In the genomic region with DNA sequence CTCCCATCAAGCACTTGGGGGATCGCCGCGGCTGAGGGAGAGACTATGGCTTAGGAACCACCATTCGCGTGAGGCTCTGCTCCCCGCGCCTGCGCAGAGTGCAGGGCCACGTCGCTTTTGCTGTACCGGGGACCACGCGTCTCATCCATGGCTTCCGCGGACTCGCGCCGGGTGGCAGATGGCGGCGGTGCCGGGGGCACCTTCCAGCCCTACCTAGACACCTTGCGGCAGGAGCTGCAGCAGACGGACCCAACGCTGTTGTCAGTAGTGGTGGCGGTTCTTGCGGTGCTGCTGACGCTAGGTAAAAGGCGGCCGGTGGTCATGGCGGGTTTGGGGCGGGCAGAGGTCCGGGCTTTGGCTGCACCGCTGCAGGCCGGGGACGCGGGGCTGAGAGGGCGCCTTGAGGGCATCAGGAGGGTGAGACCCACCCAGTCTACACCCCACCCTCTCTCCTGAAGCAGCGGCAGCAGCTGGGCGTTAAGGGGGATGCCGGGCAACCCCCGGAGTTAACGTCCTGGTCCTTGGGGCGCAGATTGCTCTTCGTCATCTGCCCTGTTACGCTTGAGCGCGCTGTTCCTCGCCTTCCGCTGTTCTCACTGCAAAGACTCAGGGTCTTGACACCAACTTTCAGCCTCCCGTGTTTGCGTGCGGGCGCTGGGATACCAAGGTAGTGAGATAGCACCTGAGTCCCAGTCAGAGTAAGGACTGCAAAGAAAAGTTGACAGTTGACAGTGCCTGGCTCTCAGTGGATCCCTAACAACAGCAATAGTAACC, we compare ENCODE assay signal across 8 cellular contexts. TPM values are rescaled to one million over a fixed set of nuclear protein-coding genes. Genes with fewer than 3 reads are reported as not detected.
A peak's percentile ranks its signal among the peaks of the same experiment; 100 is the strongest.
DNase-seq lines count a peak whose midpoint lies in the region; ATAC-seq and TF ChIP-seq lines count a peak whose summit lies in the region.

A gene with protein sequence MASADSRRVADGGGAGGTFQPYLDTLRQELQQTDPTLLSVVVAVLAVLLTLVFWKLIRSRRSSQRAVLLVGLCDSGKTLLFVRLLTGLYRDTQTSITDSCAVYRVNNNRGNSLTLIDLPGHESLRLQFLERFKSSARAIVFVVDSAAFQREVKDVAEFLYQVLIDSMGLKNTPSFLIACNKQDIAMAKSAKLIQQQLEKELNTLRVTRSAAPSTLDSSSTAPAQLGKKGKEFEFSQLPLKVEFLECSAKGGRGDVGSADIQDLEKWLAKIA (plus strand): TSS at position 114 of the 774 bp plus-strand sequence. CDS start 34 bp downstream, at position 148.

- peak within 1 kb of the TSS; percentile 41 for H3K27ac ChIP-seq in epithelial cell of prostate

- H3K4me1 ChIP-seq in mucosa of descending colon (ENCODE audit: low read depth), result no peaks in the 10 kb centered on the region

- H3K36me3 ChIP-seq in mucosa of descending colon (ENCODE audit: low read depth), result no peaks in the 10 kb centered on the region

- peaks cover 0 to 2% (median 0%) of the 10 kb centered on the region in 3 donors for H3K9me3 Mint-ChIP-seq in IgD-negative memory B cell

- no peaks in the 10 kb centered on the region for H3K27me3 Mint-ChIP-seq in IgD-negative memory B cell

- H3K4me3 Mint-ChIP-seq in IgD-negative memory B cell, result peak within 1 kb of the TSS; percentile 97 to 98 (median 97)

- TF ChIP-seq CTCF in mucosa of descending colon (IDR thresholded peaks at IDR 0.05), result no peak

- DNase-seq in DMS153 (lab: John Stamatoyannopoulos, UW) (peak; percentile 85), OCI-M1 (lab: John Stamatoyannopoulos, UW) (peak; percentile 95), activated T-cell treated with anti-CD3 and anti-CD28 coated beads for 24 hours (ENCODE audit: low read depth) (peak; percentile 95), epithelial cell of prostate (ENCODE audit: low read depth, low spot score) (no peak), mucosa of descending colon (peak; percentile 95 to 96 (median 95))
- peak; percentile 82 to 90 for DNase-seq in stimulated activated CD8-positive, alpha-beta memory T cell treated with anti-CD3 and anti-CD28 coated beads, Interleukin-4, amount 100 ng/mL, for 1 hour (ENCODE audit: low read depth in 2 of 2, low spot score in 1 of 2)

- H3K4me3 ChIP-seq in mucosa of descending colon, result peak within 1 kb of the TSS; percentile 79

- no peaks in the 10 kb centered on the region for H3K36me3 Mint-ChIP-seq in IgD-negative memory B cell

- peaks cover 15 to 17% (median 15%) of the 10 kb centered on the region in 3 donors for H3K4me1 Mint-ChIP-seq in IgD-negative memory B cell

- peak; percentile 98 for ATAC-seq in GM21576 (IDR thresholded peaks at IDR 0.05; ENCODE audit: unreplicated experiment)
- peak; percentile 100 for ATAC-seq in mucosa of descending colon

- intact Hi-C loops in mucosa of descending colon (cut with DNase I, micrococcal nuclease), result no loop called here

- H3K9me3 ChIP-seq in mucosa of descending colon, result no peaks in the 10 kb centered on the region

- peak within 1 kb of the TSS; percentile 80 to 96 (median 94) for H3K27ac Mint-ChIP-seq in IgD-negative memory B cell

RNA-seq across cellular contexts. Expression of the gene that starts here (rescaled TPM):
- 34.6 TPM for polyA plus RNA-seq in IgD-negative memory B cell
- 10 to 100 TPM; 29.2 to 38.1 (median 31.2) TPM for total RNA-seq in mucosa of descending colon
